ENCODE assay signal across 16 cellular contexts in the genomic region with DNA sequence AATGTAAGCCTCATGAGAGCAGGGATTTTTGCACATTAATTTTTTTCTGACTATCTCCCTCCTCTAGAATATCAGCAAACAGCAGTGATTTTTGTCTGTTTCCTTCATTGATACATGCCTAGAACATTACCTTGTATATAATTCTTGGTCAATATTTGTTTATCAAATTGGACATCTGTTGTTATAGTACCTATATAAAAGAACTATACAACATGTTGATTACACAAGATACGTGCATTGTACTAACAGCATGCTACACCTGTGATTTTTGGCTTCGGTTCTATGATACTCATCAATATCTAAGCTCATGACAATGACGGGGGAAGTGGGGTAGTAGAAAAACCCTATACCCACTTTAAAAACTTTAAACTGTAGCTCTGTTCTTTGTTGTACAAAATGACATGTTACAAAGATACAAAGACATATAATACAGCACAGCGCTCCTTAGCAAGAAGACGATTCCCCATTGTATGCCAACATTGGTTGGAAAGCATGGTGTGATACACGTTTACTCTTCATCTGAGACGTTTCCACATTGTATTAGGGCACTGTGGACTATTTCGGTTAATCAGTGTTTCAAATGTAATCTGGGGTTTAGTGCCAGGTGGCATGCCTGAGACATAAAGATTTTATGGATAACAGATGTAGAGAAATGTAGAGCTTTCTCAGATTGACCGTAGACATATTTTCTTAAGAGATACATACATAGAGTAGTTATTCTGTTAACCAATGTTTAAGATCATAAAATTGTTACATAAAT.
DNase-seq lines count a peak whose midpoint lies in the region; ATAC-seq, FAIRE-seq and TF ChIP-seq lines count a peak whose summit lies in the region.
"Had no signal": no experiment of that assay in that cellular context is flagged by ENCODE, and none has a peak within 500 bp of the region (broad histone marks: within the 10 kb centered on the region; RNA-seq: fewer than 3 reads in every experiment).

No MANE protein-coding gene starts in this region.

- no peaks in the 10 kb centered on the region for H3K9me3 ChIP-seq in transverse colon

- intact Hi-C loops in left colon (cut with DNase I, micrococcal nuclease) (no loop called here), transverse colon (cut with DNase I; ENCODE audit: low total_unique reads) (no loop called here)

- H3K36me3 ChIP-seq in transverse colon: no peaks in the 10 kb centered on the region

- TF ChIP-seq POLR2A in transverse colon (IDR thresholded peaks at IDR 0.05): no peak

- in situ Hi-C loops in transverse colon (cut with MboI; ENCODE audit: low pct_ligation_motif_present in 1 of 4, low pct_unique_long_range_greater_than_20kb in 1 of 4, low sequenced_read_pairs in 3 of 4): no loop called here

- ATAC-seq in left colon (peak; percentile 79), GM21619 (IDR thresholded peaks at IDR 0.05; ENCODE audit: unreplicated experiment) (no peak)
- ATAC-seq: GM12878 had no signal

- peak; percentile 23 for FAIRE-seq in A204.1 (lab: Jason Lieb, UNC)
- FAIRE-seq: GM12878, GM18507 had no signal

- H3K27me3 ChIP-seq in transverse colon: no peaks in the 10 kb centered on the region

- TF ChIP-seq EP300 in transverse colon (IDR thresholded peaks at IDR 0.05; ENCODE audit: low read depth): no peak

- no peak overlapping the region for H3K27ac ChIP-seq in transverse colon
- H3K27ac ChIP-seq: HL-60 had no signal

- WGBS in transverse colon (ENCODE audit: low coverage in 1 of 2), 2 donors: 51 to 68% methylated on average over 7 to 9 of the region's 9 CpGs

- peaks cover 0 to 16% (median 6%) of the 10 kb centered on the region in 4 donors for H3K4me1 ChIP-seq in transverse colon

- no peak overlapping the region for H3K4me3 ChIP-seq in transverse colon
- H3K4me3 ChIP-seq: GM12878 had no signal

- peak; percentile 92 to 97 for DNase-seq in NCI-H1930 (lab: John Stamatoyannopoulos, UW)
- peak; percentile 85 for DNase-seq in NCI-H69 (lab: John Stamatoyannopoulos, UW)
- no peak for DNase-seq in left colon
- no peak for DNase-seq in transverse colon
- no peak for DNase-seq in foreskin melanocyte
- no peak for DNase-seq in activated gamma-delta T cell (lab: John Stamatoyannopoulos, UW)
- DNase-seq: C1 segment of cervical spinal cord; CD4-positive, alpha-beta T cell; DMS79; HCEC 1CT; HFFc6 had no signal

- no peak for TF ChIP-seq CTCF in transverse colon (IDR thresholded peaks at IDR 0.05)

Comparison
In these comparisons a context has a peak if more than half of its experiments do, and no peak if none do; other contexts are left out.
1. DNase-seq: peak in NCI-H1930 (2 of 2) and NCI-H69 (single experiment); none in left colon (0 of 2), transverse colon (single experiment), foreskin melanocyte (single experiment) and activated gamma-delta T cell (single experiment).